8 cellular contexts compared by ENCODE assay signal in genomic region chr2:19746611-19747309, GRCh38.
A peak's percentile ranks its signal among the peaks of the same experiment; 100 is the strongest.
DNase-seq lines count a peak whose midpoint lies in the region; ATAC-seq and TF ChIP-seq lines count a peak whose summit lies in the region.

No MANE protein-coding gene starts in this region.

- no peak overlapping the region for H2AFZ ChIP-seq in MM.1S (ENCODE audit: low read length)

- H3K27me3 ChIP-seq in MM.1S (replicated peaks; ENCODE audit: insufficient read depth, low read length): no peaks in the 10 kb centered on the region

- H3K4me3 ChIP-seq in MM.1S (ENCODE audit: low read length) (no peak overlapping the region), coronary artery (no peak overlapping the region)

- ATAC-seq in GM19455 (IDR thresholded peaks at IDR 0.05; ENCODE audit: unreplicated experiment): no peak
- ATAC-seq in GM21529 (IDR thresholded peaks at IDR 0.05; ENCODE audit: unreplicated experiment): no peak

- H3K27me3 Mint-ChIP-seq in osteocyte (ENCODE audit: unreplicated experiment): no peaks in the 10 kb centered on the region

- no peaks in the 10 kb centered on the region for H3K4me1 ChIP-seq in MM.1S (ENCODE audit: low read length)

- no peaks in the 10 kb centered on the region for H3K36me3 Mint-ChIP-seq in osteocyte (ENCODE audit: unreplicated experiment)

- H3K9me3 ChIP-seq in MM.1S (replicated peaks; ENCODE audit: insufficient read depth, low read length): no peaks in the 10 kb centered on the region

- H3K9ac ChIP-seq in MM.1S (ENCODE audit: low read length): no peak overlapping the region

- H3K79me2 ChIP-seq in MM.1S (ENCODE audit: low read length): no peaks in the 10 kb centered on the region

- peak overlapping the region; percentile 8 for H3K27ac Mint-ChIP-seq in osteocyte (ENCODE audit: unreplicated experiment)

- DNase-seq in DMS 273 (lab: John Stamatoyannopoulos, UW; ENCODE audit: unreplicated experiment): peak; percentile 54
- no peak for DNase-seq in DMS 273 treated with DMSO at 0.1 percent for 48 hours (lab: John Stamatoyannopoulos, UW)
- no peak for DNase-seq in MM.1S
- DNase-seq in coronary artery (ENCODE audit: low spot score): peak; percentile 67
- DNase-seq in osteocyte (ENCODE audit: extremely low spot score, unreplicated experiment): no peak
- no peak for DNase-seq in GF-D8 (lab: John Stamatoyannopoulos, UW)

- no peaks in the 10 kb centered on the region for H3K9me3 Mint-ChIP-seq in osteocyte (ENCODE audit: unreplicated experiment)

- no peaks in the 10 kb centered on the region for H3K36me3 ChIP-seq in MM.1S (replicated peaks; ENCODE audit: insufficient read depth, low read length)

- H3K4me1 Mint-ChIP-seq in osteocyte (ENCODE audit: unreplicated experiment): peaks cover 31% of the 10 kb centered on the region

- no peak overlapping the region for H3K27ac ChIP-seq in MM.1S (ENCODE audit: low read length)
- peak overlapping the region; percentile 49 to 85 for H3K27ac ChIP-seq in coronary artery

- TF ChIP-seq CTCF in MM.1S (IDR thresholded peaks at IDR 0.05; ENCODE audit: low read length): peak; percentile 29
- TF ChIP-seq CTCF in coronary artery (IDR thresholded peaks at IDR 0.05): no peak
- peak; percentile 56 for TF ChIP-seq CTCF in osteocyte (IDR thresholded peaks at IDR 0.05)

- no peak overlapping the region for H3K4me2 ChIP-seq in MM.1S (ENCODE audit: low read depth, low read length)

- H3K9me2 ChIP-seq in MM.1S (replicated peaks; ENCODE audit: insufficient read depth, low read length): no peaks in the 10 kb centered on the region

- H3F3A ChIP-seq in MM.1S (ENCODE audit: insufficient read depth, low read length): no peaks in the 10 kb centered on the region

- H4K20me1 ChIP-seq in MM.1S (ENCODE audit: insufficient read depth, low read length): no peaks in the 10 kb centered on the region

- no peak overlapping the region for H3K4me3 Mint-ChIP-seq in osteocyte (ENCODE audit: unreplicated experiment)

Comparison
In these comparisons a context has a peak if more than half of its experiments do, and no peak if none do; other contexts are left out.
1. DNase-seq: peak in DMS 273 (single experiment) and coronary artery (single experiment); none in DMS 273 treated with DMSO at 0.1 percent for 48 hours (single experiment), MM.1S (single experiment), osteocyte (single experiment) and GF-D8 (single experiment).